Comparison of ENCODE assay signal across 11 cellular contexts in genomic region chr3:17055374-17056276, GRCh38.
A peak's percentile ranks its signal among the peaks of the same experiment; 100 is the strongest.
DNase-seq lines count a peak whose midpoint lies in the region; ATAC-seq and TF ChIP-seq lines count a peak whose summit lies in the region.
"Had no signal": no experiment of that assay in that cellular context is flagged by ENCODE, and none has a peak within 500 bp of the region (broad histone marks: within the 10 kb centered on the region; RNA-seq: fewer than 3 reads in every experiment).

No MANE protein-coding gene starts in this region.

- CTCF ChIA-PET in activated CD4-positive, alpha-beta T cell treated with anti-CD3 and anti-CD28 coated beads for 36 hours (lab: Charles Lee): no interaction called here

- POLR2A ChIA-PET in activated CD4-positive, alpha-beta T cell treated with anti-CD3 and anti-CD28 coated beads for 36 hours (lab: Charles Lee): no interaction called here

- H3K4me3 ChIP-seq in SJCRH30: no peak overlapping the region
- H3K4me3 ChIP-seq: lower lobe of right lung had no signal

- H3K4me1 Mint-ChIP-seq in activated CD4-positive, alpha-beta T cell treated with anti-CD3 and anti-CD28 coated beads for 36 hours: peaks cover 15% of the 10 kb centered on the region
- H3K4me1 Mint-ChIP-seq in brain: peaks cover 14% of the 10 kb centered on the region

- H3K27me3 Mint-ChIP-seq in activated CD4-positive, alpha-beta T cell treated with anti-CD3 and anti-CD28 coated beads for 36 hours: no peaks in the 10 kb centered on the region
- H3K27me3 Mint-ChIP-seq in brain: no peaks in the 10 kb centered on the region

- no peaks in the 10 kb centered on the region for H3K4me1 ChIP-seq in SJCRH30
- H3K4me1 ChIP-seq: lower lobe of right lung had no signal

- H3K36me3 ChIP-seq in SJCRH30: no peaks in the 10 kb centered on the region
- H3K36me3 ChIP-seq: lower lobe of right lung had no signal

- H3K27ac Mint-ChIP-seq in activated CD4-positive, alpha-beta T cell treated with anti-CD3 and anti-CD28 coated beads for 36 hours: peak overlapping the region; percentile 16
- H3K27ac Mint-ChIP-seq in brain: peak overlapping the region in 4 of 5 experiments; percentile 3 to 77 (median 47)

- H3K36me3 Mint-ChIP-seq in activated CD4-positive, alpha-beta T cell treated with anti-CD3 and anti-CD28 coated beads for 36 hours (ENCODE audit: low read depth): peaks cover 52% of the 10 kb centered on the region
- peaks cover 53% of the 10 kb centered on the region for H3K36me3 Mint-ChIP-seq in brain

- no peak overlapping the region for H3K4me3 Mint-ChIP-seq in activated CD4-positive, alpha-beta T cell treated with anti-CD3 and anti-CD28 coated beads for 36 hours
- H3K4me3 Mint-ChIP-seq in brain: no peak overlapping the region

- H3K9me3 Mint-ChIP-seq in activated CD4-positive, alpha-beta T cell treated with anti-CD3 and anti-CD28 coated beads for 36 hours (ENCODE audit: low read depth): peaks cover 9% of the 10 kb centered on the region
- peaks cover 11 to 37% (median 28%) of the 10 kb centered on the region in 5 experiments for H3K9me3 Mint-ChIP-seq in brain

- DNase-seq in activated CD4-positive, alpha-beta T cell treated with anti-CD3 and anti-CD28 coated beads for 36 hours: no peak
- no peak for DNase-seq in activated CD4-positive, alpha-beta T cell treated with anti-CD3 and anti-CD28 coated beads for 48 hours
- no peak for DNase-seq in sciatic nerve (ENCODE audit: low spot score)
- DNase-seq in LoVo (ENCODE audit: low spot score): no peak
- no peak for DNase-seq in central memory CD4-positive, alpha-beta T cell
- DNase-seq in SJCRH30: no peak
- DNase-seq: activated CD4-positive, alpha-beta T cell treated with anti-CD3 and anti-CD28 coated beads for 4 hours; lower lobe of right lung had no signal

- H3K27me3 ChIP-seq in SJCRH30: no peaks in the 10 kb centered on the region

- no peaks in the 10 kb centered on the region for H3K9me3 ChIP-seq in SJCRH30 (replicated peaks)

- no peak for TF ChIP-seq CTCF in brain (conservative IDR thresholded peaks at IDR 0.05)

- intact Hi-C loops in activated CD4-positive, alpha-beta T cell treated with anti-CD3 and anti-CD28 coated beads for 36 hours (cut with DNase I, micrococcal nuclease): no loop called here
- intact Hi-C loops in sciatic nerve (cut with DNase I): no loop called here

- no peak overlapping the region for H3K27ac ChIP-seq in SJCRH30
- H3K27ac ChIP-seq: KMS-11, lower lobe of right lung had no signal

- peak; percentile 40 for ATAC-seq in activated CD4-positive, alpha-beta T cell treated with anti-CD3 and anti-CD28 coated beads for 36 hours
- ATAC-seq in HG02798 (IDR thresholded peaks at IDR 0.05; ENCODE audit: poor library complexity, unreplicated experiment): peak; percentile 72
- peak; percentile 24 for ATAC-seq in sciatic nerve
- ATAC-seq: lower lobe of right lung had no signal
